7 cellular contexts compared by ENCODE assay signal in genomic region chr1:183281553-183282091, GRCh38.
A peak's percentile ranks its signal among the peaks of the same experiment; 100 is the strongest.
DNase-seq lines count a peak whose midpoint lies in the region; ATAC-seq and TF ChIP-seq lines count a peak whose summit lies in the region.

No MANE protein-coding gene starts in this region.

- TF ChIP-seq POLR2A in right lobe of liver (IDR thresholded peaks at IDR 0.05), result no peak

- intact Hi-C loops in right lobe of liver (cut with DNase I), result no loop called here

- H3K4me1 Mint-ChIP-seq in activated CD4-positive, alpha-beta T cell treated with anti-CD3 and anti-CD28 coated beads, Interleukin-2, amount 10 ng/mL, durations not matched to agents 7 days and 5 days, result peaks cover 6% of the 10 kb centered on the region

- CTCF ChIA-PET in activated CD4-positive, alpha-beta T cell treated with anti-CD3 and anti-CD28 coated beads, Interleukin-2, amount 10 ng/mL, durations not matched to agents 7 days and 5 days (lab: Charles Lee), result interaction anchor here (0.6 to 1.6 kb wide), 3 partner anchors 8 to 387 kb away, joined by 3 to 4 read pairs (median 3); no protein-coding TSS in a partner anchor

- no peaks in the 10 kb centered on the region for H3K36me3 ChIP-seq in right lobe of liver

- H3K27ac Mint-ChIP-seq in activated CD4-positive, alpha-beta T cell treated with anti-CD3 and anti-CD28 coated beads, Interleukin-2, amount 10 ng/mL, durations not matched to agents 7 days and 5 days, result no peak overlapping the region

- TF ChIP-seq CTCF in GM13976 (IDR thresholded peaks at IDR 0.05; ENCODE audit: borderline replicate concordance, control extremely low read depth, extremely low read depth, insufficient read depth, missing control alignments) (peak; percentile 82), right lobe of liver (IDR thresholded peaks at IDR 0.05) (peak; percentile 88 to 93 (median 91))

- no peaks in the 10 kb centered on the region for H3K9me3 Mint-ChIP-seq in activated CD4-positive, alpha-beta T cell treated with anti-CD3 and anti-CD28 coated beads, Interleukin-2, amount 10 ng/mL, durations not matched to agents 7 days and 5 days

- ATAC-seq in HG03378 (IDR thresholded peaks at IDR 0.05; ENCODE audit: unreplicated experiment), result peak; percentile 73
- peak; percentile 90 to 96 (median 92) for ATAC-seq in right lobe of liver

- in situ Hi-C loops in GM13976 (cut with MboI; ENCODE audit: low sequenced_read_pairs, unreplicated experiment), result loop anchor here (25.0 kb wide), 1 partner anchor 281 kb away; no protein-coding TSS in a partner anchor

- no peaks in the 10 kb centered on the region for H3K4me1 ChIP-seq in right lobe of liver

- no peak overlapping the region for H3K4me3 ChIP-seq in right lobe of liver

- no peaks in the 10 kb centered on the region for H3K36me3 Mint-ChIP-seq in activated CD4-positive, alpha-beta T cell treated with anti-CD3 and anti-CD28 coated beads, Interleukin-2, amount 10 ng/mL, durations not matched to agents 7 days and 5 days (ENCODE audit: low read depth)

- H3K9me3 ChIP-seq in right lobe of liver, result no peaks in the 10 kb centered on the region

- H3K27me3 Mint-ChIP-seq in activated CD4-positive, alpha-beta T cell treated with anti-CD3 and anti-CD28 coated beads, Interleukin-2, amount 10 ng/mL, durations not matched to agents 7 days and 5 days, result no peaks in the 10 kb centered on the region

- POLR2A ChIA-PET in activated CD4-positive, alpha-beta T cell treated with anti-CD3 and anti-CD28 coated beads, Interleukin-2, amount 10 ng/mL, durations not matched to agents 7 days and 5 days (lab: Charles Lee), result no interaction called here

- no peaks in the 10 kb centered on the region for H3K27me3 ChIP-seq in right lobe of liver

- 16% methylated on average over 4 of the region's 12 CpGs for WGBS in right lobe of liver (ENCODE audit: insufficient coverage, low coverage, low lambda C conversion rate, missing lambda C conversion rate)

- H3K27ac ChIP-seq in right lobe of liver, result no peak overlapping the region

- DNase-seq in GM13976 (ENCODE audit: low spot score) (peak; percentile 83), NCI-H524 (lab: John Stamatoyannopoulos, UW) (peak; percentile 81 to 93), dermis blood vessel endothelial cell (peak; percentile 97), right lobe of liver (peak; percentile 75 to 85 (median 84))
- DNase-seq in activated CD4-positive, alpha-beta T cell treated with anti-CD3 and anti-CD28 coated beads, Interleukin-2, amount 10 ng/mL, durations not matched to agents 7 days and 5 days, result peak; percentile 76
- peak; percentile 52 to 64 for DNase-seq in stimulated activated CD4-positive, alpha-beta T cell treated with anti-CD3 and anti-CD28 coated beads, Interleukin-4, amount 100 ng/mL, for 4 hours

- no peak overlapping the region for H3K4me3 Mint-ChIP-seq in activated CD4-positive, alpha-beta T cell treated with anti-CD3 and anti-CD28 coated beads, Interleukin-2, amount 10 ng/mL, durations not matched to agents 7 days and 5 days
